ENCODE assay signal across 12 cellular contexts in the genomic region with DNA sequence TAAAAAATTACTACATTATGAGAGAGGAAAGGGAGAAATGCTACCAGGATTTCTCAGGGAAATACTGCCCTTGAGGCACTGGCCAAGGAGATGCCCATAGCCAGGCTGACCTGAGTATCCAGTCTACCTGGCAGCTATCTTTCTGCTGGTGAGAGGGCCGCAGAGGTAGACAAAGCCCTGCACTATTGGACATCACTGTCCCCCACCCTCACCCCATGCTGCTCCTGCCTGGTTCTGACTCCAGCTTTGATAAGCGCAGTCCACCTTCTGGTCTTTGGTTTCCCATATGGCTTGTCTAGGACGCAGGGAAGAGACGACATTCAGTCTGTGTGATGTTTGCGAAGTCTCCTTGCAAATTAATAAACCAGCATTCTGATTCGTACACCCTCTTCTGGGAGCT. TPM values are rescaled to one million over a fixed set of nuclear protein-coding genes. Genes with fewer than 3 reads are reported as not detected.
A peak's percentile ranks its signal among the peaks of the same experiment; 100 is the strongest.
DNase-seq lines count a peak whose midpoint lies in the region; ATAC-seq and TF ChIP-seq lines count a peak whose summit lies in the region.
"Had no signal": no experiment of that assay in that cellular context is flagged by ENCODE, and none has a peak within 500 bp of the region (broad histone marks: within the 10 kb centered on the region; RNA-seq: fewer than 3 reads in every experiment).

No MANE protein-coding gene starts in this region.

- no peaks in the 10 kb centered on the region for H3K27me3 ChIP-seq in heart right ventricle
- no peaks in the 10 kb centered on the region for H3K27me3 ChIP-seq in effector memory CD4-positive, alpha-beta T cell (replicated peaks; ENCODE audit: control insufficient read depth, insufficient read depth, low read length, poor library complexity, severe bottlenecking)

- peak overlapping the region; percentile 78 for H3K4me3 Mint-ChIP-seq in neural crest cell

- ATAC-seq in heart right ventricle (no peak), left cardiac atrium (no peak), HG03108 (IDR thresholded peaks at IDR 0.05; ENCODE audit: unreplicated experiment) (no peak)

- peaks cover 57% of the 10 kb centered on the region for H3K4me1 Mint-ChIP-seq in neural crest cell

- in situ Hi-C loops in GM13977 (cut with MboI; ENCODE audit: low pct_unique_long_range_greater_than_20kb, low sequenced_read_pairs, unreplicated experiment), result no loop called here

- DNase-seq in heart right ventricle (no peak), left cardiac atrium (no peak), neural crest cell (ENCODE audit: low read depth, low spot score) (no peak), T-helper 1 cell (no peak), GM13977 (ENCODE audit: low spot score) (no peak), HuH-7 (ENCODE audit: low spot score) (no peak)
- DNase-seq in effector memory CD4-positive, alpha-beta T cell, result no peak
- DNase-seq: BE2C; kidney glomerular epithelial cell; stimulated activated CD4-positive, alpha-beta T cell treated with anti-CD3 and anti-CD28 coated beads, Interleukin-2, amount 100 ng/mL, for 48 hours; substantia nigra had no signal

- peak overlapping the region in 5 of 10 donors; percentile 0 to 97 (median 14) for H3K4me3 ChIP-seq in heart right ventricle
- no peak overlapping the region for H3K4me3 ChIP-seq in effector memory CD4-positive, alpha-beta T cell (ENCODE audit: insufficient read depth, low read depth, low read length, poor library complexity, severe bottlenecking)

- 90% methylated on average over 6 of the region's 6 CpGs for WGBS in heart right ventricle, 2 donors

- no peaks in the 10 kb centered on the region for H3K9me3 ChIP-seq in heart right ventricle
- H3K9me3 ChIP-seq in effector memory CD4-positive, alpha-beta T cell (ENCODE audit: control insufficient read depth, low read length), result no peaks in the 10 kb centered on the region
- H3K9me3 ChIP-seq: BE2C had no signal

- peaks cover 37 to 90% (median 73%) of the 10 kb centered on the region in 9 donors for H3K4me1 ChIP-seq in heart right ventricle
- peaks cover 45% of the 10 kb centered on the region for H3K4me1 ChIP-seq in effector memory CD4-positive, alpha-beta T cell (ENCODE audit: control insufficient read depth, insufficient read depth, low read length, poor library complexity, severe bottlenecking)
- H3K4me1 ChIP-seq: BE2C had no signal

- H3K27ac ChIP-seq in heart right ventricle, result peak overlapping the region; percentile 90 to 100 (median 99)
- H3K27ac ChIP-seq in effector memory CD4-positive, alpha-beta T cell (ENCODE audit: insufficient read depth, low read length, poor library complexity, severe bottlenecking), result peak overlapping the region; percentile 54

- TF ChIP-seq CTCF in heart right ventricle (IDR thresholded peaks at IDR 0.05) (no peak), neural crest cell (conservative IDR thresholded peaks at IDR 0.05) (no peak), GM13977 (IDR thresholded peaks at IDR 0.05; ENCODE audit: extremely low read depth, insufficient read depth, missing control alignments) (no peak)

- peaks cover 92% of the 10 kb centered on the region for H3K27me3 Mint-ChIP-seq in neural crest cell (ENCODE audit: low read depth)

- no peaks in the 10 kb centered on the region for H3K9me3 Mint-ChIP-seq in neural crest cell

- peak overlapping the region; percentile 14 for H3K27ac Mint-ChIP-seq in neural crest cell (ENCODE audit: unreplicated experiment)

- no peaks in the 10 kb centered on the region for H3K36me3 Mint-ChIP-seq in neural crest cell (ENCODE audit: low read depth)

- peaks cover 0 to 17% (median 0%) of the 10 kb centered on the region in 9 donors for H3K36me3 ChIP-seq in heart right ventricle
- H3K36me3 ChIP-seq in effector memory CD4-positive, alpha-beta T cell (ENCODE audit: control insufficient read depth, insufficient read depth, low read length), result no peaks in the 10 kb centered on the region
- H3K36me3 ChIP-seq: BE2C had no signal

- intact Hi-C loops in heart right ventricle (cut with DNase I) (loop anchor here in 1 of 10 donors (10.0 kb wide), 1 partner anchor 420 kb away; the partner anchor contains the start of gene STN1), left cardiac atrium (cut with DNase I) (no loop called here)

RNA-seq across cellular contexts. Expression of gene ITPRIP, which starts 3.7 kb away (rescaled TPM):
- total RNA-seq in heart right ventricle (10 to 100 TPM; 18.6 to 87.2 (median 35.9) TPM), left cardiac atrium (10 to 100 TPM; 45.4 to 90.7 TPM), neural crest cell (14.9 and 15.6 TPM in 2 replicates)
- 10 to 100 TPM; 17.5 to 41.6 TPM for polyA plus RNA-seq in heart right ventricle

RNA-seq across cellular contexts. Expression of gene CFAP58, which starts 19.1 kb away (rescaled TPM):
- 1 to 10 TPM; 1.3 to 5.8 (median 3.0) TPM for total RNA-seq in heart right ventricle
- 1 to 10 TPM in 1 of 2 donors, under 1 TPM in 1; 0.58 to 3.6 TPM for polyA plus RNA-seq in heart right ventricle
- total RNA-seq in left cardiac atrium, result 1 to 10 TPM; 2.4 to 3.8 TPM
- total RNA-seq in neural crest cell, result 0.44 and 0.45 TPM in 2 replicates
